ENCODE assay signal across 20 cellular contexts in the genomic region with DNA sequence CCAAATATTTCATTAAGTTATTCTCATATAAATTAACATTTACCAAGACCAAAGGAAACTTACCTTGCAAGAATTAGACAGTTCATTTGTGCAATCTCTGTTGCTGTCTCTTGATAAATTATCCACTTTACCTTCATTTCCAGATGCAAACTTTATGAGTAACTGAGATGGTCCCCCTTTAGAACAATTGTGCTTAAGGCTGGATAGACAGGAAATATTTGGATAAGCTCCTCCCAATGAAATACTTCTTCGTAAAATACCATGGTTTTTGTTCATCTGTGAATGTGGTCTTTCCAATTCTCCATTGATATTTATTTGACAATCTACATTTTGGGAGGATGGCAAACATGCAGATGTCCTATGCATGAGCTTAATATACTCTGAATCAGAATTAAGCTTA.
DNase-seq lines count a peak whose midpoint lies in the region; ATAC-seq and TF ChIP-seq lines count a peak whose summit lies in the region.
"Had no signal": no experiment of that assay in that cellular context is flagged by ENCODE, and none has a peak within 500 bp of the region (broad histone marks: within the 10 kb centered on the region; RNA-seq: fewer than 3 reads in every experiment).

No MANE protein-coding gene starts in this region.

- peak overlapping the region; percentile 11 to 83 (median 36) for H3K4me3 ChIP-seq in fibroblast of lung (replicated peaks in 1 of 4; ENCODE audit: control extremely low read depth in 1 of 4, insufficient read depth in 1 of 4, low read depth in 3 of 4, low read length in 4 of 4)
- H3K4me3 ChIP-seq in skeletal muscle tissue (ENCODE audit: low read length in 3 of 3) = peak overlapping the region; percentile 72 to 87 (median 82)
- H3K4me3 ChIP-seq: body of pancreas, lung, spleen had no signal

- TF ChIP-seq CTCF in fibroblast of lung (conservative IDR thresholded peaks at IDR 0.05 in 1 of 2, IDR thresholded peaks at IDR 0.05 in 1 of 2; ENCODE audit: low read depth in 1 of 2, low read length in 2 of 2) = no peak

- peak overlapping the region; percentile 68 for H3K4me2 ChIP-seq in fibroblast of lung (ENCODE audit: extremely low read depth, insufficient read depth, low read length)
- H3K4me2 ChIP-seq: KMS-11 had no signal

- ATAC-seq in SK-N-SH treated with all-trans-retinoic acid at 6 μM for 48 hours (peak; percentile 12; the same call in 2 of the 3 replicates), GM21529 (IDR thresholded peaks at IDR 0.05; ENCODE audit: unreplicated experiment) (no peak)
- ATAC-seq: body of pancreas, T-cell had no signal

- H3K4me1 ChIP-seq in fibroblast of lung (ENCODE audit: control insufficient read depth, extremely low read depth, insufficient read depth, low read length) (peaks cover 5% of the 10 kb centered on the region), skeletal muscle tissue (ENCODE audit: control insufficient read depth in 3 of 3, insufficient read depth in 3 of 3, low read length in 3 of 3) (peaks cover 2 to 9% (median 5%) of the 10 kb centered on the region in 3 donors)
- H3K4me1 ChIP-seq: body of pancreas, parathyroid adenoma had no signal

- H3K27ac ChIP-seq in fibroblast of lung (ENCODE audit: insufficient read depth, low read length) (no peak overlapping the region), skeletal muscle tissue (ENCODE audit: low read depth, low read length) (peak overlapping the region; percentile 85)
- H3K27ac ChIP-seq: body of pancreas, KMS-11, parathyroid adenoma, spleen had no signal

- H2AFZ ChIP-seq in fibroblast of lung (ENCODE audit: low read length) = no peak overlapping the region
- H2AFZ ChIP-seq: parathyroid adenoma had no signal

- peaks cover 13% of the 10 kb centered on the region for H3K79me2 ChIP-seq in fibroblast of lung (ENCODE audit: control insufficient read depth, insufficient read depth, low read length)
- H3K79me2 ChIP-seq: parathyroid adenoma had no signal

- H3K36me3 ChIP-seq in fibroblast of lung (ENCODE audit: control insufficient read depth, insufficient read depth, low read length) (no peaks in the 10 kb centered on the region), skeletal muscle tissue (ENCODE audit: control insufficient read depth in 3 of 3, insufficient read depth in 3 of 3, low read length in 3 of 3) (no peaks in the 10 kb centered on the region)
- H3K36me3 ChIP-seq: heart left ventricle, spleen had no signal

- H3K9ac ChIP-seq in fibroblast of lung (ENCODE audit: insufficient read depth, low read length) = no peak overlapping the region
- H3K9ac ChIP-seq in skeletal muscle tissue (ENCODE audit: low read depth in 1 of 3, low read length in 3 of 3) = peak overlapping the region; percentile 79 to 92 (median 85)
- H3K9ac ChIP-seq: KMS-11, parathyroid adenoma had no signal

- DNase-seq in HCEC 1CT (peak; percentile 58), fibroblast of lung (ENCODE audit: low read depth in 2 of 2) (peak in 1 of 2 donors; percentile 63), anterior cingulate cortex (lab: John Stamatoyannopoulos, UW) (no peak), NCI-H2227 treated with DMSO at 0.1 percent for 48 hours (lab: John Stamatoyannopoulos, UW) (no peak)
- DNase-seq: activated CD4-positive, alpha-beta T cell treated with anti-CD3 and anti-CD28 coated beads, Interleukin-2, amount 50 U/mL, for 1 hour; activated naive CD4-positive, alpha-beta T cell treated with anti-CD3 and anti-CD28 coated beads for 36 hours; body of pancreas; erythroblast; heart left ventricle; naive B cell; NCI-H1105 treated with DMSO at 0.1 percent for 48 hours; NCI-H774; spleen; T-cell had no signal

- no peaks in the 10 kb centered on the region for H4K20me1 ChIP-seq in fibroblast of lung (ENCODE audit: control insufficient read depth, extremely low read depth, insufficient read depth, low read length)

- no peaks in the 10 kb centered on the region for H3K9me3 ChIP-seq in fibroblast of lung (ENCODE audit: control insufficient read depth, insufficient read depth, low read depth, low read length)
- H3K9me3 ChIP-seq in skeletal muscle tissue (ENCODE audit: control insufficient read depth in 3 of 3, low read length in 3 of 3) = no peaks in the 10 kb centered on the region
- H3K9me3 ChIP-seq: body of pancreas, heart left ventricle, spleen had no signal

- no peaks in the 10 kb centered on the region for H3K27me3 ChIP-seq in fibroblast of lung (ENCODE audit: control insufficient read depth, insufficient read depth, low read length)
- H3K27me3 ChIP-seq in skeletal muscle tissue (ENCODE audit: control insufficient read depth in 3 of 3, insufficient read depth in 3 of 3, low read length in 3 of 3) = no peaks in the 10 kb centered on the region
- H3K27me3 ChIP-seq: body of pancreas, heart left ventricle, spleen had no signal

TF ChIP-seq in SK-N-SH treated with all-trans-retinoic acid at 6 μM for 48 hours, 23 proteins besides CTCF, POLR2A, EP300 and RAD21:
- TF ChIP-seq BACH2 (CRISPR knock-in tag; IDR thresholded peaks at IDR 0.05; ENCODE audit: borderline replicate concordance) = no peak
- TF ChIP-seq ZNF8 (CRISPR knock-in tag; IDR thresholded peaks at IDR 0.05) = no peak
- TF ChIP-seq, protein P1, sequence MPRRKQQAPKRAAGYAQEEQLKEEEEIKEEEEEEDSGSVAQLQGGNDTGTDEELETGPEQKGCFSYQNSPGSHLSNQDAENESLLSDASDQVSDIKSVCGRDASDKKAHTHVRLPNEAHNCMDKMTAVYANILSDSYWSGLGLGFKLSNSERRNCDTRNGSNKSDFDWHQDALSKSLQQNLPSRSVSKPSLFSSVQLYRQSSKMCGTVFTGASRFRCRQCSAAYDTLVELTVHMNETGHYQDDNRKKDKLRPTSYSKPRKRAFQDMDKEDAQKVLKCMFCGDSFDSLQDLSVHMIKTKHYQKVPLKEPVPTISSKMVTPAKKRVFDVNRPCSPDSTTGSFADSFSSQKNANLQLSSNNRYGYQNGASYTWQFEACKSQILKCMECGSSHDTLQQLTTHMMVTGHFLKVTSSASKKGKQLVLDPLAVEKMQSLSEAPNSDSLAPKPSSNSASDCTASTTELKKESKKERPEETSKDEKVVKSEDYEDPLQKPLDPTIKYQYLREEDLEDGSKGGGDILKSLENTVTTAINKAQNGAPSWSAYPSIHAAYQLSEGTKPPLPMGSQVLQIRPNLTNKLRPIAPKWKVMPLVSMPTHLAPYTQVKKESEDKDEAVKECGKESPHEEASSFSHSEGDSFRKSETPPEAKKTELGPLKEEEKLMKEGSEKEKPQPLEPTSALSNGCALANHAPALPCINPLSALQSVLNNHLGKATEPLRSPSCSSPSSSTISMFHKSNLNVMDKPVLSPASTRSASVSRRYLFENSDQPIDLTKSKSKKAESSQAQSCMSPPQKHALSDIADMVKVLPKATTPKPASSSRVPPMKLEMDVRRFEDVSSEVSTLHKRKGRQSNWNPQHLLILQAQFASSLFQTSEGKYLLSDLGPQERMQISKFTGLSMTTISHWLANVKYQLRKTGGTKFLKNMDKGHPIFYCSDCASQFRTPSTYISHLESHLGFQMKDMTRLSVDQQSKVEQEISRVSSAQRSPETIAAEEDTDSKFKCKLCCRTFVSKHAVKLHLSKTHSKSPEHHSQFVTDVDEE (CRISPR knock-in tag; IDR thresholded peaks at IDR 0.05) = no peak
- TF ChIP-seq, protein P2, sequence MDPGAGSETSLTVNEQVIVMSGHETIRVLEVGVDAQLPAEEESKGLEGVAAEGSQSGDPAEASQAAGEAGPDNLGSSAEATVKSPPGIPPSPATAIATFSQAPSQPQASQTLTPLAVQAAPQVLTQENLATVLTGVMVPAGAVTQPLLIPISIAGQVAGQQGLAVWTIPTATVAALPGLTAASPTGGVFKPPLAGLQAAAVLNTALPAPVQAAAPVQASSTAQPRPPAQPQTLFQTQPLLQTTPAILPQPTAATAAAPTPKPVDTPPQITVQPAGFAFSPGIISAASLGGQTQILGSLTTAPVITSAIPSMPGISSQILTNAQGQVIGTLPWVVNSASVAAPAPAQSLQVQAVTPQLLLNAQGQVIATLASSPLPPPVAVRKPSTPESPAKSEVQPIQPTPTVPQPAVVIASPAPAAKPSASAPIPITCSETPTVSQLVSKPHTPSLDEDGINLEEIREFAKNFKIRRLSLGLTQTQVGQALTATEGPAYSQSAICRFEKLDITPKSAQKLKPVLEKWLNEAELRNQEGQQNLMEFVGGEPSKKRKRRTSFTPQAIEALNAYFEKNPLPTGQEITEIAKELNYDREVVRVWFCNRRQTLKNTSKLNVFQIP (CRISPR knock-in tag; IDR thresholded peaks at IDR 0.05; ENCODE audit: borderline replicate concordance, low read depth) = no peak
- no peak for TF ChIP-seq ZFP30 (CRISPR knock-in tag; IDR thresholded peaks at IDR 0.05)
- TF ChIP-seq PPARA (CRISPR knock-in tag; IDR thresholded peaks at IDR 0.05; ENCODE audit: borderline replicate concordance) = no peak
- TF ChIP-seq ZFP3 (CRISPR knock-in tag; IDR thresholded peaks at IDR 0.05) = no peak
- no peak for TF ChIP-seq ZNF70 (CRISPR knock-in tag; IDR thresholded peaks at IDR 0.05)
- TF ChIP-seq CSDC2 (CRISPR knock-in tag; IDR thresholded peaks at IDR 0.05) = no peak
- no peak for TF ChIP-seq TOX (CRISPR knock-in tag; IDR thresholded peaks at IDR 0.05; ENCODE audit: borderline replicate concordance)
- no peak for TF ChIP-seq ISL1 (CRISPR knock-in tag; IDR thresholded peaks at IDR 0.05)
- TF ChIP-seq SNAI2 (CRISPR knock-in tag; IDR thresholded peaks at IDR 0.05) = no peak
- no peak for TF ChIP-seq TCF4 (CRISPR knock-in tag; IDR thresholded peaks at IDR 0.05; ENCODE audit: borderline replicate concordance)
- no peak for TF ChIP-seq OSR1 (CRISPR knock-in tag; IDR thresholded peaks at IDR 0.05)
- TF ChIP-seq ZC3H10 (CRISPR knock-in tag; IDR thresholded peaks at IDR 0.05) = no peak
- no peak for TF ChIP-seq ZNF565 (CRISPR knock-in tag; conservative IDR thresholded peaks at IDR 0.05; ENCODE audit: low read depth)
- no peak for TF ChIP-seq PATZ1 (CRISPR knock-in tag; IDR thresholded peaks at IDR 0.05; ENCODE audit: borderline replicate concordance)
- TF ChIP-seq ESRRG (CRISPR knock-in tag; IDR thresholded peaks at IDR 0.05) = no peak
